9 cellular contexts compared by ENCODE assay signal in genomic region chr14:103872492-103873113, GRCh38. TPM values are rescaled to one million over a fixed set of nuclear protein-coding genes. Genes with fewer than 3 reads are reported as not detected.
DNase-seq lines count a peak whose midpoint lies in the region; ATAC-seq, FAIRE-seq and TF ChIP-seq lines count a peak whose summit lies in the region.
"Had no signal": no experiment of that assay in that cellular context is flagged by ENCODE, and none has a peak within 500 bp of the region (broad histone marks: within the 10 kb centered on the region; RNA-seq: fewer than 3 reads in every experiment).

No MANE protein-coding gene starts in this region.

- no peaks in the 10 kb centered on the region for H3K36me3 Mint-ChIP-seq in activated CD8-positive, alpha-beta memory T cell treated with anti-CD3 and anti-CD28 coated beads, Interleukin-2, amount 10 ng/mL, durations not matched to agents 7 days and 5 days
- no peaks in the 10 kb centered on the region for H3K36me3 Mint-ChIP-seq in T-cell

- peak overlapping the region; percentile 60 for H3K9ac ChIP-seq in keratinocyte (ENCODE audit: control insufficient read depth, extremely low read depth, insufficient read depth, low read length)

- H3K36me3 ChIP-seq in keratinocyte (ENCODE audit: control insufficient read depth in 2 of 2, extremely low read depth in 1 of 2, insufficient read depth in 2 of 2, low read length in 2 of 2) (no peaks in the 10 kb centered on the region), thoracic aorta (no peaks in the 10 kb centered on the region)

- no peaks in the 10 kb centered on the region for H3K9me3 Mint-ChIP-seq in activated CD8-positive, alpha-beta memory T cell treated with anti-CD3 and anti-CD28 coated beads, Interleukin-2, amount 10 ng/mL, durations not matched to agents 7 days and 5 days (ENCODE audit: low read depth)
- peaks cover 0 to 6% (median 0%) of the 10 kb centered on the region in 3 donors for H3K9me3 Mint-ChIP-seq in T-cell

- no peaks in the 10 kb centered on the region for H3K27me3 ChIP-seq in keratinocyte (ENCODE audit: control insufficient read depth, extremely low read depth, insufficient read depth, low read length)
- H3K27me3 ChIP-seq in thoracic aorta (replicated peaks; ENCODE audit: insufficient read depth), result no peaks in the 10 kb centered on the region

- peak overlapping the region; percentile 36 to 65 (median 65) for H3K4me3 ChIP-seq in keratinocyte (ENCODE audit: control insufficient read depth in 2 of 3, extremely low read depth in 1 of 3, insufficient read depth in 2 of 3, low read depth in 1 of 3, low read length in 3 of 3)
- peak overlapping the region; percentile 72 for H3K4me3 ChIP-seq in thoracic aorta

- POLR2A ChIA-PET in T-cell (lab: Charles Lee), result interaction anchor here in 1 of 2 donors (0.6 kb wide), 1 partner anchor 882 kb away, joined by 3 read pairs; no protein-coding TSS in a partner anchor

- no peak for FAIRE-seq in keratinocyte (lab: Jason Lieb, UNC)

- H4K20me1 ChIP-seq in keratinocyte (ENCODE audit: control insufficient read depth, extremely low read depth, insufficient read depth, low read length), result no peaks in the 10 kb centered on the region

- H3K9me1 ChIP-seq in keratinocyte (ENCODE audit: control insufficient read depth, extremely low read depth, insufficient read depth, low read length), result no peaks in the 10 kb centered on the region

- H3K4me1 ChIP-seq in keratinocyte (ENCODE audit: control insufficient read depth, extremely low read depth, insufficient read depth, low read length), result peaks cover 36% of the 10 kb centered on the region
- peaks cover 8 to 18% of the 10 kb centered on the region in 2 donors for H3K4me1 ChIP-seq in thoracic aorta (ENCODE audit: control insufficient read depth in 1 of 2, low read depth in 2 of 2)

- H3K27ac Mint-ChIP-seq in activated CD8-positive, alpha-beta memory T cell treated with anti-CD3 and anti-CD28 coated beads, Interleukin-2, amount 10 ng/mL, durations not matched to agents 7 days and 5 days, result peak overlapping the region; percentile 81
- peak overlapping the region; percentile 81 to 93 for H3K27ac Mint-ChIP-seq in T-cell

- CTCF ChIA-PET in activated CD8-positive, alpha-beta memory T cell treated with anti-CD3 and anti-CD28 coated beads, Interleukin-2, amount 10 ng/mL, durations not matched to agents 7 days and 5 days (lab: Charles Lee), result interaction anchor here (1.1 to 2.8 kb wide), 3 partner anchors 15 to 38 kb away, joined by 3 to 7 read pairs (median 6); no protein-coding TSS in a partner anchor
- CTCF ChIA-PET in T-cell (lab: Charles Lee), result no interaction called here

- DNase-seq in activated CD8-positive, alpha-beta memory T cell treated with anti-CD3 and anti-CD28 coated beads, Interleukin-2, amount 10 ng/mL, durations not matched to agents 7 days and 5 days, result no peak
- no peak for DNase-seq in activated CD8-positive, alpha-beta memory T cell treated with anti-CD3 and anti-CD28 coated beads, Interleukin-2, amount 50 U/mL, for 4 hours
- DNase-seq in T-cell (peak in 21 of 34 experiments; percentile 7 to 48 (median 22)), keratinocyte (ENCODE audit: low read depth, low spot score) (no peak), thoracic aorta (ENCODE audit: low spot score) (no peak), NCI-H1048 (lab: John Stamatoyannopoulos, UW) (no peak), ureter (ENCODE audit: low spot score) (no peak), SK-N-DZ (ENCODE audit: low spot score) (no peak)

- dilution Hi-C loops in keratinocyte (cut with MboI; ENCODE audit: extremely low pct_ligation_motif_present, low sequenced_read_pairs), result no loop called here

- H2AFZ ChIP-seq in keratinocyte (ENCODE audit: control insufficient read depth, low read length), result peak overlapping the region; percentile 83

- H3K4me1 Mint-ChIP-seq in activated CD8-positive, alpha-beta memory T cell treated with anti-CD3 and anti-CD28 coated beads, Interleukin-2, amount 10 ng/mL, durations not matched to agents 7 days and 5 days, result peaks cover 16% of the 10 kb centered on the region
- peaks cover 13 to 19% (median 14%) of the 10 kb centered on the region in 3 donors for H3K4me1 Mint-ChIP-seq in T-cell

- H3K9me3 ChIP-seq in keratinocyte (ENCODE audit: control insufficient read depth, low read depth, low read length), result no peaks in the 10 kb centered on the region
- H3K9me3 ChIP-seq in thoracic aorta, result no peaks in the 10 kb centered on the region

- ATAC-seq in activated CD8-positive, alpha-beta memory T cell treated with anti-CD3 and anti-CD28 coated beads, Interleukin-2, amount 10 ng/mL, durations not matched to agents 7 days and 5 days, result peak; percentile 42
- peak; percentile 32 to 75 (median 48) for ATAC-seq in T-cell (replicated peaks in 1 of 4)
- ATAC-seq in thoracic aorta (ENCODE audit: insufficient number of reproducible peaks, low FRiP score, low read depth), result no peak

- H3K27ac ChIP-seq in keratinocyte (ENCODE audit: control insufficient read depth, insufficient read depth, low read length) (peak overlapping the region; percentile 36), thoracic aorta (peak overlapping the region in 1 of 2 donors; percentile 10)
- H3K27ac ChIP-seq: C4-2B had no signal

- no peaks in the 10 kb centered on the region for H3K27me3 Mint-ChIP-seq in activated CD8-positive, alpha-beta memory T cell treated with anti-CD3 and anti-CD28 coated beads, Interleukin-2, amount 10 ng/mL, durations not matched to agents 7 days and 5 days
- no peaks in the 10 kb centered on the region for H3K27me3 Mint-ChIP-seq in T-cell

- no peaks in the 10 kb centered on the region for H3K79me2 ChIP-seq in keratinocyte (ENCODE audit: control insufficient read depth, insufficient read depth, low read length)

- H3K4me3 Mint-ChIP-seq in activated CD8-positive, alpha-beta memory T cell treated with anti-CD3 and anti-CD28 coated beads, Interleukin-2, amount 10 ng/mL, durations not matched to agents 7 days and 5 days, result peak overlapping the region; percentile 85
- H3K4me3 Mint-ChIP-seq in T-cell, result peak overlapping the region; percentile 82 to 88 (median 84)

- TF ChIP-seq CTCF in keratinocyte (optimal IDR thresholded peaks at IDR 0.05 in 1 of 3, IDR thresholded peaks at IDR 0.05 in 1 of 3, conservative IDR thresholded peaks at IDR 0.05 in 1 of 3; ENCODE audit: extremely low read depth in 1 of 3, insufficient read depth in 2 of 3, low read length in 3 of 3) (no peak), thoracic aorta (IDR thresholded peaks at IDR 0.05) (no peak)

- peak overlapping the region; percentile 83 for H3K4me2 ChIP-seq in keratinocyte (ENCODE audit: control insufficient read depth, extremely low read depth, insufficient read depth, low read depth, low read length)

RNA-seq across cellular contexts. Expression of gene PPP1R13B, which starts 25.2 kb away (rescaled TPM):
- total RNA-seq in activated CD8-positive, alpha-beta memory T cell treated with anti-CD3 and anti-CD28 coated beads, Interleukin-2, amount 10 ng/mL, durations not matched to agents 7 days and 5 days, result 10 to 100 TPM in 1 of 2 experiments, 1 to 10 TPM in 1; 8.6 to 11.7 TPM
- 10 to 100 TPM; 23.8 to 32.4 (median 29.9) TPM for total RNA-seq in T-cell
- 5.8 to 7.7 TPM (median 6.6 TPM) in 3 replicates for polyA plus RNA-seq in keratinocyte
- 38.4 TPM for polyA plus RNA-seq in keratinocyte (2011; ENCODE audit: low read depth)
- polyA plus RNA-seq in keratinocyte (2011; cell fraction: cytosol; rRNA removed), result 5.1 and 5.3 TPM in 2 replicates
- 22.3 and 26.6 TPM in 2 replicates for polyA plus RNA-seq in keratinocyte (2011; cell fraction: nucleus; rRNA removed)
- polyA plus RNA-seq in keratinocyte (2012; ENCODE audit: low replicate concordance), result 7.5 and 13.0 TPM in 2 replicates
- 16.2 to 31.2 TPM (median 24.2 TPM) in 3 replicates for polyA minus RNA-seq in keratinocyte
- polyA minus RNA-seq in keratinocyte (2011; cell fraction: cytosol; rRNA and poly(A)+ RNA removed), result 5.0 TPM
- polyA minus RNA-seq in keratinocyte (2011; cell fraction: nucleus; rRNA and poly(A)+ RNA removed), result 15.7 and 23.7 TPM in 2 replicates
- total RNA-seq in thoracic aorta, result 10 to 100 TPM; 10.7 to 15.3 TPM
- total RNA-seq in ureter, result 94.4 TPM
- polyA plus RNA-seq in SK-N-DZ (2014; cell fraction: cytosol; rRNA removed), result 2.1 and 8.1 TPM in 2 replicates
- 5.5 and 10.0 TPM in 2 replicates for polyA plus RNA-seq in SK-N-DZ (2014; cell fraction: nucleus; rRNA removed)

RNA-seq across cellular contexts. Expression of gene TDRD9, which starts 55.7 kb away (rescaled TPM):
- 1 to 10 TPM; 1.1 to 1.2 TPM for total RNA-seq in activated CD8-positive, alpha-beta memory T cell treated with anti-CD3 and anti-CD28 coated beads, Interleukin-2, amount 10 ng/mL, durations not matched to agents 7 days and 5 days
- total RNA-seq in T-cell (1 to 10 TPM in 1 of 5 donors, under 1 TPM in 4; 0.43 to 1.3 (median 0.56) TPM), thoracic aorta (10 to 100 TPM in 1 of 2 donors, not detected in 1; 12.0 TPM), ureter (2.8 TPM)
- polyA plus RNA-seq in keratinocyte, result 0.06 to 0.10 TPM (median 0.09 TPM) in 3 replicates
- polyA plus RNA-seq in keratinocyte (2011; ENCODE audit: low read depth), result not detected
- polyA plus RNA-seq in keratinocyte (2011; cell fraction: cytosol; rRNA removed), result 0.04 and 0.06 TPM in 2 replicates
- 0.19 and 0.20 TPM in 2 replicates for polyA plus RNA-seq in keratinocyte (2011; cell fraction: nucleus; rRNA removed)
- 0.08 and 0.37 TPM in 2 replicates for polyA plus RNA-seq in keratinocyte (2012; ENCODE audit: low replicate concordance)
- polyA minus RNA-seq in keratinocyte, result 0.10 TPM in 2 of 3 replicates, not detected in the other
- polyA minus RNA-seq in keratinocyte (2011; cell fraction: cytosol; rRNA and poly(A)+ RNA removed), result not detected
- 0.11 TPM in 1 of 2 replicates, not detected in the other for polyA minus RNA-seq in keratinocyte (2011; cell fraction: nucleus; rRNA and poly(A)+ RNA removed)
- polyA plus RNA-seq in SK-N-DZ (2014; cell fraction: cytosol; rRNA removed), result not detected in 2 replicates
- polyA plus RNA-seq in SK-N-DZ (2014; cell fraction: nucleus; rRNA removed), result not detected in 2 replicates

Comparison
In these comparisons a context has a peak if more than half of its experiments do, and no peak if none do; other contexts are left out.
1. DNase-seq: peak in T-cell (21 of 34); none in activated CD8-positive, alpha-beta memory T cell treated with anti-CD3 and anti-CD28 coated beads, Interleukin-2, amount 10 ng/mL, durations not matched to agents 7 days and 5 days (single experiment), activated CD8-positive, alpha-beta memory T cell treated with anti-CD3 and anti-CD28 coated beads, Interleukin-2, amount 50 U/mL, for 4 hours (single experiment), keratinocyte (single experiment), thoracic aorta (single experiment), NCI-H1048 (single experiment), ureter (single experiment) and SK-N-DZ (single experiment).